33 cellular contexts compared by ENCODE assay signal in the genomic region with DNA sequence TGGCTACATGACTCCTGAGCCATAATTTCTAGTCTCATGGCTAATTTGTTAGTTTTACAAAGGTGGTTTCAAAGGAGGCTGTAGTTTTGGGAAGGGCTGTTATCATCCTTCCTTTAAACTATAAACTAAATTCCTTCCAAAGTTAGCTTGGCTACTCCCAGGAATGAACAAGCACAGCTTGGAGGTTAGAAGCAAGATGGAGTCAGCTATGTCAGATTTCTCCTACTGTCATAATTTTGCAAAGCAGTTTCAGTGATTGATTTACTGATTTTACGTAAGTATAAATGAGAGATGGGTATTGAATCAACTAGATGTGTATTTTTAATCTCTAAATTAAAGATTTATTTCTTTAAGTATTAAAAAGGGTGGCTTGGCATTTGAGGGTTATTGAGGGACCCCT.
"Had no signal": no experiment of that assay in that cellular context is flagged by ENCODE, and none has a peak within 500 bp of the region (broad histone marks: within the 10 kb centered on the region; RNA-seq: fewer than 3 reads in every experiment).

No MANE protein-coding gene starts in this region.

- H3K9me3 Mint-ChIP-seq: activated B cell treated with CpG ODN at 0.5 μM for 24 hours; activated CD8-positive, alpha-beta T cell treated with anti-CD3 and anti-CD28 coated beads for 36 hours; activated T-cell treated with anti-CD3 and anti-CD28 coated beads, Interleukin-2, amount 50 U/mL, for 4 hours; activated T-helper 17 cell treated with anti-CD3 and anti-CD28 coated beads, Interleukin-2, amount 50 U/mL, for 72 hours; dendritic cell treated with granulocyte-macrophage colony-stimulating factor and Interleukin-4, amounts not matched to agents 40 ng/mL and 50 ng/mL, for 4 days; endodermal cell; T-helper 2 cell treated with Interferon-gamma antibody and Interleukin-4, amounts not matched to agents 5 μg/mL and 100 μg/mL, for 36 hours had no signal

- H3K4me3 ChIP-seq: breast epithelium, cardiac muscle cell, coronary artery, dorsolateral prefrontal cortex, heart left ventricle had no signal

- H3K9me3 ChIP-seq: breast epithelium, heart left ventricle had no signal

- H3K4me1 ChIP-seq: breast epithelium, heart left ventricle had no signal

- H3K27ac ChIP-seq: breast epithelium, cardiac muscle cell, coronary artery, dorsolateral prefrontal cortex, heart left ventricle, WERI-Rb-1 had no signal

- ATAC-seq: activated CD4-positive, CD25-positive, alpha-beta regulatory T cell treated with anti-CD3 and anti-CD28 coated beads, Interleukin-2, amount 50 U/mL, for 24 hours; activated CD8-positive, alpha-beta T cell treated with anti-CD3 and anti-CD28 coated beads for 36 hours; activated T-cell treated with anti-CD3 and anti-CD28 coated beads, Interleukin-2, amount 50 U/mL, for 4 hours; activated T-helper 17 cell treated with anti-CD3 and anti-CD28 coated beads, Interleukin-2, amount 50 U/mL, for 72 hours; esophagus mucosa; heart left ventricle; T-helper 17 cell had no signal

- DNase-seq: activated B cell treated with CpG ODN at 0.5 μM for 24 hours; activated CD4-positive, alpha-beta T cell treated with anti-CD3 and anti-CD28 coated beads for 48 hours; activated CD4-positive, alpha-beta T cell treated with anti-CD3 and anti-CD28 coated beads, Interleukin-2, amount 50 U/mL, for 1 hour; activated CD4-positive, alpha-beta T cell treated with anti-CD3 and anti-CD28 coated beads, Interleukin-2, amount 50 U/mL, for 48 hours; activated CD8-positive, alpha-beta memory T cell treated with anti-CD3 and anti-CD28 coated beads for 24 hours; activated CD8-positive, alpha-beta T cell treated with anti-CD3 and anti-CD28 coated beads for 36 hours; activated effector memory CD4-positive, alpha-beta T cell treated with Interleukin-2 at 50 U/mL for 16 hours; activated gamma-delta T cell treated with Interleukin-2 at 50 U/mL for 16 hours; activated naive CD4-positive, alpha-beta T cell treated with anti-CD3 and anti-CD28 coated beads, Interleukin-2, amount 50 U/mL, for 16 hours; activated naive CD4-positive, alpha-beta T cell treated with Interleukin-2 at 50 U/mL for 16 hours; activated T-cell treated with anti-CD3 and anti-CD28 coated beads, Interleukin-2, amount 50 U/mL, for 4 hours; amniotic stem cell; anterior cingulate cortex; central memory CD4-positive, alpha-beta T cell; cerebellar nuclear complex; dorsolateral prefrontal cortex; effector memory CD4-positive, alpha-beta T cell; endodermal cell; glutamatergic neuron; heart left ventricle; T-helper 17 cell; T1000; WERI-Rb-1 had no signal

- H3K27ac Mint-ChIP-seq: activated B cell treated with CpG ODN at 0.5 μM for 24 hours; activated CD8-positive, alpha-beta T cell treated with anti-CD3 and anti-CD28 coated beads for 36 hours; activated naive CD8-positive, alpha-beta T cell; dendritic cell treated with granulocyte-macrophage colony-stimulating factor and Interleukin-4, amounts not matched to agents 40 ng/mL and 50 ng/mL, for 4 days; endodermal cell; T-helper 2 cell treated with Interferon-gamma antibody and Interleukin-4, amounts not matched to agents 5 μg/mL and 100 μg/mL, for 36 hours had no signal

- H3K4me3 Mint-ChIP-seq: activated B cell treated with CpG ODN at 0.5 μM for 24 hours; activated CD8-positive, alpha-beta T cell treated with anti-CD3 and anti-CD28 coated beads for 36 hours; activated naive CD8-positive, alpha-beta T cell; activated T-cell treated with anti-CD3 and anti-CD28 coated beads, Interleukin-2, amount 50 U/mL, for 4 hours; activated T-helper 17 cell treated with anti-CD3 and anti-CD28 coated beads, Interleukin-2, amount 50 U/mL, for 72 hours; dendritic cell treated with granulocyte-macrophage colony-stimulating factor and Interleukin-4, amounts not matched to agents 40 ng/mL and 50 ng/mL, for 4 days; endodermal cell; T-helper 17 cell; T-helper 2 cell treated with Interferon-gamma antibody and Interleukin-4, amounts not matched to agents 5 μg/mL and 100 μg/mL, for 36 hours had no signal

- H3K27me3 Mint-ChIP-seq: activated B cell treated with CpG ODN at 0.5 μM for 24 hours; activated CD8-positive, alpha-beta T cell treated with anti-CD3 and anti-CD28 coated beads for 36 hours; activated naive CD8-positive, alpha-beta T cell; activated T-helper 17 cell treated with anti-CD3 and anti-CD28 coated beads, Interleukin-2, amount 50 U/mL, for 72 hours; brain; dendritic cell treated with granulocyte-macrophage colony-stimulating factor and Interleukin-4, amounts not matched to agents 40 ng/mL and 50 ng/mL, for 4 days; T-helper 17 cell had no signal

- H3K36me3 ChIP-seq: breast epithelium, cardiac muscle cell, heart left ventricle, WERI-Rb-1 had no signal

- H3K27me3 ChIP-seq: breast epithelium, cardiac muscle cell, dorsolateral prefrontal cortex, heart left ventricle had no signal
